ENCODE assay signal across 1 cellular context in the genomic region with DNA sequence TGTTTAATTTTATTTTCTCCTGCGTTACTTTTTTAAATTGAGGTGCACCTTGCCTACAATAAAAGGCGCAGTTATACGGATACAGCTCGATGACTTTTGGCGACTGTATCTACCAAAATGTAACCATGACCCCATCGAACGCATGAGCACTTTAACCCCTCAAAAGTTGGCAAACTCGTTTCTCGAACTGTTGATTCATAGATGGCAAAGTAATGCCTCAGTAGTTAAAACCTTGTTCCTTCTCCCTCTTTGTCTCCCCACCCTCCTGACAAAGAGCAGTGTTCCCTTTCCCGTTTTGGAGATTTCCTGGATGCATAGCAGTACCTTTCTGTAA.
TF ChIP-seq lines count a peak whose summit lies in the region.

No MANE protein-coding gene starts in this region.

TF ChIP-seq in GM23338, 12 proteins besides CTCF, POLR2A, EP300 and RAD21 (continued from another document):
- TF ChIP-seq, protein P1, sequence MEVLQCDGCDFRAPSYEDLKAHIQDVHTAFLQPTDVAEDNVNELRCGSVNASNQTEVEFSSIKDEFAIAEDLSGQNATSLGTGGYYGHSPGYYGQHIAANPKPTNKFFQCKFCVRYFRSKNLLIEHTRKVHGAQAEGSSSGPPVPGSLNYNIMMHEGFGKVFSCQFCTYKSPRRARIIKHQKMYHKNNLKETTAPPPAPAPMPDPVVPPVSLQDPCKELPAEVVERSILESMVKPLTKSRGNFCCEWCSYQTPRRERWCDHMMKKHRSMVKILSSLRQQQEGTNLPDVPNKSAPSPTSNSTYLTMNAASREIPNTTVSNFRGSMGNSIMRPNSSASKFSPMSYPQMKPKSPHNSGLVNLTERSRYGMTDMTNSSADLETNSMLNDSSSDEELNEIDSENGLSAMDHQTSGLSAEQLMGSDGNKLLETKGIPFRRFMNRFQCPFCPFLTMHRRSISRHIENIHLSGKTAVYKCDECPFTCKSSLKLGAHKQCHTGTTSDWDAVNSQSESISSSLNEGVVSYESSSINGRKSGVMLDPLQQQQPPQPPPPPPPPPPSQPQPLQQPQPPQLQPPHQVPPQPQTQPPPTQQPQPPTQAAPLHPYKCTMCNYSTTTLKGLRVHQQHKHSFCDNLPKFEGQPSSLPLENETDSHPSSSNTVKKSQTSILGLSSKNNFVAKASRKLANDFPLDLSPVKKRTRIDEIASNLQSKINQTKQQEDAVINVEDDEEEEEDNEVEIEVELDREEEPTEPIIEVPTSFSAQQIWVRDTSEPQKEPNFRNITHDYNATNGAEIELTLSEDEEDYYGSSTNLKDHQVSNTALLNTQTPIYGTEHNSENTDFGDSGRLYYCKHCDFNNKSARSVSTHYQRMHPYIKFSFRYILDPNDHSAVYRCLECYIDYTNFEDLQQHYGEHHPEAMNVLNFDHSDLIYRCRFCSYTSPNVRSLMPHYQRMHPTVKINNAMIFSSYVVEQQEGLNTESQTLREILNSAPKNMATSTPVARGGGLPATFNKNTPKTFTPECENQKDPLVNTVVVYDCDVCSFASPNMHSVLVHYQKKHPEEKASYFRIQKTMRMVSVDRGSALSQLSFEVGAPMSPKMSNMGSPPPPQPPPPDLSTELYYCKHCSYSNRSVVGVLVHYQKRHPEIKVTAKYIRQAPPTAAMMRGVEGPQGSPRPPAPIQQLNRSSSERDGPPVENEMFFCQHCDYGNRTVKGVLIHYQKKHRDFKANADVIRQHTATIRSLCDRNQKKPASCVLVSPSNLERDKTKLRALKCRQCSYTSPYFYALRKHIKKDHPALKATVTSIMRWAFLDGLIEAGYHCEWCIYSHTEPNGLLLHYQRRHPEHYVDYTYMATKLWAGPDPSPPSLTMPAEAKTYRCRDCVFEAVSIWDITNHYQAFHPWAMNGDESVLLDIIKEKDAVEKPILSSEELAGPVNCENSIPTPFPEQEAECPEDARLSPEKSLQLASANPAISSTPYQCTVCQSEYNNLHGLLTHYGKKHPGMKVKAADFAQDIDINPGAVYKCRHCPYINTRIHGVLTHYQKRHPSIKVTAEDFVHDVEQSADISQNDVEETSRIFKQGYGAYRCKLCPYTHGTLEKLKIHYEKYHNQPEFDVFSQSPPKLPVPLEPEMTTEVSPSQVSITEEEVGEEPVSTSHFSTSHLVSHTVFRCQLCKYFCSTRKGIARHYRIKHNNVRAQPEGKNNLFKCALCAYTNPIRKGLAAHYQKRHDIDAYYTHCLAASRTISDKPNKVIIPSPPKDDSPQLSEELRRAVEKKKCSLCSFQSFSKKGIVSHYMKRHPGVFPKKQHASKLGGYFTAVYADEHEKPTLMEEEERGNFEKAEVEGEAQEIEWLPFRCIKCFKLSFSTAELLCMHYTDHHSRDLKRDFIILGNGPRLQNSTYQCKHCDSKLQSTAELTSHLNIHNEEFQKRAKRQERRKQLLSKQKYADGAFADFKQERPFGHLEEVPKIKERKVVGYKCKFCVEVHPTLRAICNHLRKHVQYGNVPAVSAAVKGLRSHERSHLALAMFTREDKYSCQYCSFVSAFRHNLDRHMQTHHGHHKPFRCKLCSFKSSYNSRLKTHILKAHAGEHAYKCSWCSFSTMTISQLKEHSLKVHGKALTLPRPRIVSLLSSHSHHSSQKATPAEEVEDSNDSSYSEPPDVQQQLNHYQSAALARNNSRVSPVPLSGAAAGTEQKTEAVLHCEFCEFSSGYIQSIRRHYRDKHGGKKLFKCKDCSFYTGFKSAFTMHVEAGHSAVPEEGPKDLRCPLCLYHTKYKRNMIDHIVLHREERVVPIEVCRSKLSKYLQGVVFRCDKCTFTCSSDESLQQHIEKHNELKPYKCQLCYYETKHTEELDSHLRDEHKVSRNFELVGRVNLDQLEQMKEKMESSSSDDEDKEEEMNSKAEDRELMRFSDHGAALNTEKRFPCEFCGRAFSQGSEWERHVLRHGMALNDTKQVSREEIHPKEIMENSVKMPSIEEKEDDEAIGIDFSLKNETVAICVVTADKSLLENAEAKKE (CRISPR knock-in tag; IDR thresholded peaks at IDR 0.05) = no peak
- no peak for TF ChIP-seq NANOG (IDR thresholded peaks at IDR 0.05; ENCODE audit: borderline replicate concordance)
